11 cellular contexts compared by ENCODE assay signal in the genomic region with DNA sequence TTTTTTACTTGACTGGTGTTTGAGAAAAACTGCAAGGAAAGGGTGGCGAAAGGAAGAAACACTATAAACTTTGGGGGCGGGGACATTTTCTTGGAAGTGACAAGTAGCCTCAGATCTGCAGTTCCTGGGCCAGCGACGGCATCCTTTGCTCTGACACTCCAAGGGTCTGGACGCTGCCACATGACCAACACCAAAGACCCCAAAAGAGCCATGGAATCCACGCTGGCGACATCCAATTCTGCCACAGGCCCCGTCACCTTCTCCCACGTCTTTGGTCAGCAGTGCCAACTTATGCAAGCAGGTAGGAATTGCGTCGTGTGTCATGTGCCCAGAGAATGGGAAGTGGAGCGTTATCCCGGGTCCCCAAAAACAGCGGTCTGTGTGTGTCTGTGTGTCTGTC.
A peak's percentile ranks its signal among the peaks of the same experiment; 100 is the strongest.
DNase-seq lines count a peak whose midpoint lies in the region; TF ChIP-seq lines count a peak whose summit lies in the region.
"Had no signal": no experiment of that assay in that cellular context is flagged by ENCODE, and none has a peak within 500 bp of the region (broad histone marks: within the 10 kb centered on the region; RNA-seq: fewer than 3 reads in every experiment).

No MANE protein-coding gene starts in this region.

- H3K4me1 ChIP-seq in mucosa of rectum (ENCODE audit: control insufficient read depth in 2 of 2, insufficient read depth in 2 of 2, low read length in 2 of 2): peaks cover 6 to 8% of the 10 kb centered on the region in 2 donors
- peaks cover 2 to 14% (median 11%) of the 10 kb centered on the region in 5 donors for H3K4me1 ChIP-seq in subcutaneous abdominal adipose tissue (ENCODE audit: control insufficient read depth in 5 of 5, insufficient read depth in 5 of 5, low read length in 5 of 5)
- no peaks in the 10 kb centered on the region for H3K4me1 ChIP-seq in PC-9 (replicated peaks; ENCODE audit: insufficient read depth)

- intact Hi-C loops in CD14-positive monocyte (cut with micrococcal nuclease) (no loop called here), PC-9 (cut with micrococcal nuclease; ENCODE audit: unreplicated experiment) (no loop called here)

- H3F3A ChIP-seq in PC-9 (ENCODE audit: insufficient read depth, low read depth): no peaks in the 10 kb centered on the region

- H3K27ac ChIP-seq in mucosa of rectum (ENCODE audit: low read depth in 2 of 2, low read length in 2 of 2) (no peak overlapping the region), subcutaneous abdominal adipose tissue (ENCODE audit: low read depth, low read length) (no peak overlapping the region), PC-9 (no peak overlapping the region)

- H3K9me3 Mint-ChIP-seq in endothelial cell (ENCODE audit: unreplicated experiment) (no peaks in the 10 kb centered on the region), CD14-positive monocyte (peaks cover 3 to 18% (median 9%) of the 10 kb centered on the region in 7 donors)

- CTCF ChIA-PET in PC-9 (lab: Charles Lee): no interaction called here

- H3K27ac Mint-ChIP-seq in endothelial cell (ENCODE audit: unreplicated experiment) (no peak overlapping the region), CD14-positive monocyte (no peak overlapping the region)
- H3K27ac Mint-ChIP-seq: stimulated activated naive CD8-positive, alpha-beta T cell treated with anti-CD3 and anti-CD28 coated beads, Interleukin-15, Interleukin-2, amounts not matched to agents 100 ng/mL and 50 ng/mL, for 24 hours had no signal

- H3K36me3 Mint-ChIP-seq in endothelial cell (ENCODE audit: low read depth, unreplicated experiment): no peaks in the 10 kb centered on the region
- H3K36me3 Mint-ChIP-seq in CD14-positive monocyte: no peaks in the 10 kb centered on the region

- DNase-seq in MG63 (no peak), endothelial cell (ENCODE audit: low spot score) (no peak), NCI-H146 treated with DMSO at 0.1 percent for 48 hours (lab: John Stamatoyannopoulos, UW; ENCODE audit: unreplicated experiment) (no peak), NCI-H2196 treated with DMSO at 0.1 percent for 48 hours (lab: John Stamatoyannopoulos, UW; ENCODE audit: unreplicated experiment) (no peak), CD14-positive monocyte (ENCODE audit: low spot score) (no peak), PC-9 (no peak)
- DNase-seq: IMR-90, NCI-H2081 had no signal

- TF ChIP-seq CTCF in endothelial cell (IDR thresholded peaks at IDR 0.05; ENCODE audit: unreplicated experiment) (no peak), CD14-positive monocyte (IDR thresholded peaks at IDR 0.05) (no peak), PC-9 (conservative IDR thresholded peaks at IDR 0.05) (no peak)

- no peaks in the 10 kb centered on the region for H4K20me1 ChIP-seq in PC-9 (ENCODE audit: insufficient read depth)

- H3K27me3 Mint-ChIP-seq in endothelial cell (ENCODE audit: unreplicated experiment) (peaks cover 3% of the 10 kb centered on the region), CD14-positive monocyte (ENCODE audit: low read depth in 3 of 3) (peaks cover 29 to 44% (median 42%) of the 10 kb centered on the region in 3 donors)

- H3K4me3 ChIP-seq in MG63: peak overlapping the region; percentile 43
- H3K4me3 ChIP-seq in mucosa of rectum (ENCODE audit: low read length in 2 of 2): peak overlapping the region; percentile 71 to 72
- peak overlapping the region; percentile 36 to 66 (median 62) for H3K4me3 ChIP-seq in subcutaneous abdominal adipose tissue (ENCODE audit: low read depth in 1 of 5, low read length in 5 of 5)
- no peak overlapping the region for H3K4me3 ChIP-seq in PC-9

- peak overlapping the region; percentile 70 for H3K4me3 Mint-ChIP-seq in endothelial cell (ENCODE audit: unreplicated experiment)
- peak overlapping the region in 1 of 2 donors; percentile 69 for H3K4me3 Mint-ChIP-seq in CD14-positive monocyte
- H3K4me3 Mint-ChIP-seq: stimulated activated naive CD8-positive, alpha-beta T cell treated with anti-CD3 and anti-CD28 coated beads, Interleukin-15, Interleukin-2, amounts not matched to agents 100 ng/mL and 50 ng/mL, for 24 hours had no signal

- H3K27me3 ChIP-seq in MG63: no peaks in the 10 kb centered on the region; the same call in none of the 2 replicates
- peaks cover 0 to 4% of the 10 kb centered on the region in 2 donors for H3K27me3 ChIP-seq in mucosa of rectum (ENCODE audit: control insufficient read depth in 2 of 2, insufficient read depth in 2 of 2, low read length in 2 of 2)
- H3K27me3 ChIP-seq in subcutaneous abdominal adipose tissue (ENCODE audit: control insufficient read depth in 5 of 5, insufficient read depth in 4 of 5, low read length in 5 of 5): peaks cover 19 to 50% (median 41%) of the 10 kb centered on the region in 5 donors
- H3K27me3 ChIP-seq in PC-9 (ENCODE audit: insufficient read depth, low read depth): peaks cover 40% of the 10 kb centered on the region

- H3K9me2 ChIP-seq in PC-9 (ENCODE audit: insufficient read depth): no peaks in the 10 kb centered on the region

- no peaks in the 10 kb centered on the region for H3K36me3 ChIP-seq in MG63
- H3K36me3 ChIP-seq in mucosa of rectum (ENCODE audit: control insufficient read depth in 2 of 2, insufficient read depth in 2 of 2, low read length in 2 of 2): no peaks in the 10 kb centered on the region
- no peaks in the 10 kb centered on the region for H3K36me3 ChIP-seq in subcutaneous abdominal adipose tissue (ENCODE audit: control insufficient read depth in 5 of 5, insufficient read depth in 5 of 5, low read length in 5 of 5)
- H3K36me3 ChIP-seq in PC-9 (ENCODE audit: low read depth): no peaks in the 10 kb centered on the region

- no peak overlapping the region for H3K4me2 ChIP-seq in PC-9

- BruUV-seq in PC-9 (replicated peaks; lab: Mats Ljungman, UMichigan): no TSS peak

- no peaks in the 10 kb centered on the region for H3K4me1 Mint-ChIP-seq in endothelial cell (ENCODE audit: unreplicated experiment)
- H3K4me1 Mint-ChIP-seq in CD14-positive monocyte: no peaks in the 10 kb centered on the region

- POLR2A ChIA-PET in PC-9 (lab: Charles Lee; ENCODE audit: unreplicated experiment): no interaction called here

- no peak overlapping the region for H2AFZ ChIP-seq in PC-9

- peak overlapping the region; percentile 56 to 66 for H3K9ac ChIP-seq in mucosa of rectum (ENCODE audit: low read depth in 1 of 2, low read length in 2 of 2)
- H3K9ac ChIP-seq in subcutaneous abdominal adipose tissue (ENCODE audit: low read length in 5 of 5): no peak overlapping the region

- no peaks in the 10 kb centered on the region for H3K79me2 ChIP-seq in PC-9 (ENCODE audit: low read depth)

- H3K9me3 ChIP-seq in MG63: no peaks in the 10 kb centered on the region
- H3K9me3 ChIP-seq in mucosa of rectum (ENCODE audit: control insufficient read depth in 2 of 2, low read length in 2 of 2): no peaks in the 10 kb centered on the region
- peaks cover 3 to 8% (median 6%) of the 10 kb centered on the region in 5 donors for H3K9me3 ChIP-seq in subcutaneous abdominal adipose tissue (ENCODE audit: control insufficient read depth in 5 of 5, low read length in 5 of 5)
- H3K9me3 ChIP-seq in PC-9 (ENCODE audit: insufficient read depth, low read depth): no peaks in the 10 kb centered on the region

Comparison
In these comparisons a context has a peak if more than half of its experiments do, and no peak if none do; other contexts are left out.
1. H3K9ac ChIP-seq: peak in mucosa of rectum (2 of 2); none in subcutaneous abdominal adipose tissue (0 of 5).